Comparison of ENCODE assay signal across 10 cellular contexts in the genomic region with DNA sequence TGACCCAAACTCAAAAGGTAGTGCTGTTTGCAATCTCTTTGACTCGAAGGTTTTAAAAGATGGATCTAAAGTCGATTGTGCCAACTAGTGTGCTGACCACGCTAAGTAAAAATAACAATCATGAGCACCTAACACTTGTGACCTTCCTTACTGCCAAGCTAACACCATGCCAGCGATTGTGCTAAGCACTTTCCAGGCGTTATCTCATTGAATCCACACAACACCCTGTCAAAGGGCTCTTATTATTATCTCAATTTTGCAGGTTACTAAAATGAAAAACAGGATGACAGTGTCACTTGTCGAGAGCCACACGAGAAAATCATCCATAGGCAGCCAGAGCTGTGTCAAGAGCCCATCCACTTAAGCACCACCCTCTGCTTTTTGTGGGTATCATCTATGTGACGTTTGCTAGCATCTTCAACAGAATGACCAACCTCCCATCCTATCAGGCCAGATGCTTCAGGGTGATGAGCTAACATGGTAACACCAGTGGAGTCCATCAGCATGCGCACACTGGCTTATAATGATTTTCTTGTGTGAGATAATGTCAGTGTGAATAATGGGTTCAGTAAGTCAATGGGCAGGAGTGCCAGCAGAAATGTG. TPM values are rescaled to one million over a fixed set of nuclear protein-coding genes. Genes with fewer than 3 reads are reported as not detected.
DNase-seq lines count a peak whose midpoint lies in the region; ATAC-seq and TF ChIP-seq lines count a peak whose summit lies in the region.
"Had no signal": no experiment of that assay in that cellular context is flagged by ENCODE, and none has a peak within 500 bp of the region (broad histone marks: within the 10 kb centered on the region; RNA-seq: fewer than 3 reads in every experiment).

No MANE protein-coding gene starts in this region.

- no peak for DNase-seq in T-helper 1 cell
- DNase-seq in Panc1 (ENCODE audit: low read depth, low spot score) = no peak
- DNase-seq in endothelial cell (ENCODE audit: low spot score) = no peak
- no peak for DNase-seq in spleen
- no peak for DNase-seq in middle frontal gyrus (ENCODE audit: extremely low spot score, low spot score)
- no peak for DNase-seq in GM20000 (ENCODE audit: low spot score)
- no peak for DNase-seq in AG08396 (ENCODE audit: low spot score)
- DNase-seq: activated CD4-positive, alpha-beta T cell treated with anti-CD3 and anti-CD28 coated beads for 48 hours had no signal

- H3K4me1 ChIP-seq in Panc1 (ENCODE audit: control insufficient read depth, insufficient read depth, low read length) (peaks cover 35% of the 10 kb centered on the region), spleen (peaks cover 0 to 43% (median 27%) of the 10 kb centered on the region in 6 donors)

- H3K4me1 Mint-ChIP-seq in T-helper 1 cell treated with Interleukin-12 subunit alpha and Interleukin-12 subunit beta and Interleukin-4 antibody, amounts not matched to agents 30 μg/mL and 1 μg/mL, for 36 hours (ENCODE audit: low read depth) = peaks cover 13% of the 10 kb centered on the region
- H3K4me1 Mint-ChIP-seq in endothelial cell (ENCODE audit: unreplicated experiment) = peaks cover 5% of the 10 kb centered on the region

- CTCF ChIA-PET in Panc1 (lab: Charles Lee) = interaction anchor here (0.6 to 0.7 kb wide), 2 partner anchors 98 to 476 kb away, joined by 3 to 5 read pairs; no protein-coding TSS in a partner anchor

- no peaks in the 10 kb centered on the region for H3K9me3 Mint-ChIP-seq in T-helper 1 cell treated with Interleukin-12 subunit alpha and Interleukin-12 subunit beta and Interleukin-4 antibody, amounts not matched to agents 30 μg/mL and 1 μg/mL, for 36 hours
- no peaks in the 10 kb centered on the region for H3K9me3 Mint-ChIP-seq in endothelial cell (ENCODE audit: unreplicated experiment)

- in situ Hi-C loops in Panc1 (cut with HindIII; ENCODE audit: low pct_unique_long_range_greater_than_20kb, low sequenced_read_pairs) = no loop called here

- no peak for TF ChIP-seq CTCF in Panc1 (IDR thresholded peaks at IDR 0.05)
- TF ChIP-seq CTCF in endothelial cell (IDR thresholded peaks at IDR 0.05; ENCODE audit: unreplicated experiment) = no peak
- no peak for TF ChIP-seq CTCF in spleen (IDR thresholded peaks at IDR 0.05 in 8 of 11, conservative IDR thresholded peaks at IDR 0.05 in 3 of 11)
- no peak for TF ChIP-seq CTCF in GM20000 (IDR thresholded peaks at IDR 0.05; ENCODE audit: extremely low read depth, missing control alignments)

- intact Hi-C loops in Panc1 (cut with micrococcal nuclease; ENCODE audit: unreplicated experiment) (loop anchor here (10.0 kb wide), 1 partner anchor 93 kb away; no protein-coding TSS in a partner anchor), spleen (cut with DNase I; ENCODE audit: low total_unique reads) (no loop called here)

- ATAC-seq in Panc1 = no peak

- BruUV-seq in Panc1 (replicated peaks; lab: Mats Ljungman, UMichigan) = no TSS peak

- H3K9me3 ChIP-seq in Panc1 (ENCODE audit: control insufficient read depth, insufficient read depth, low read depth, low read length) (no peaks in the 10 kb centered on the region), spleen (no peaks in the 10 kb centered on the region)

- no peak for TF ChIP-seq POLR2A in spleen (IDR thresholded peaks at IDR 0.05)

- POLR2A ChIA-PET in Panc1 (lab: Charles Lee) = interaction anchor here (1.5 kb wide), 1 partner anchor 20 kb away, joined by 4 read pairs; no protein-coding TSS in a partner anchor

- peaks cover 13% of the 10 kb centered on the region for H3K27me3 Mint-ChIP-seq in T-helper 1 cell treated with Interleukin-12 subunit alpha and Interleukin-12 subunit beta and Interleukin-4 antibody, amounts not matched to agents 30 μg/mL and 1 μg/mL, for 36 hours (ENCODE audit: low read depth)
- H3K27me3 Mint-ChIP-seq in endothelial cell (ENCODE audit: unreplicated experiment) = peaks cover 2% of the 10 kb centered on the region

- H3K36me3 ChIP-seq in Panc1 (ENCODE audit: control insufficient read depth, insufficient read depth, low read length) = no peaks in the 10 kb centered on the region
- H3K36me3 ChIP-seq in spleen = no peaks in the 10 kb centered on the region
- H3K36me3 ChIP-seq: cardiac muscle cell had no signal

- no peaks in the 10 kb centered on the region for H3K27me3 ChIP-seq in Panc1 (ENCODE audit: control insufficient read depth, insufficient read depth, low read length)
- peaks cover 0 to 4% (median 0%) of the 10 kb centered on the region in 7 donors for H3K27me3 ChIP-seq in spleen (replicated peaks in 1 of 7)

- H3K4me3 ChIP-seq in Panc1 (ENCODE audit: low read depth in 2 of 2, low read length in 2 of 2) (peak overlapping the region; percentile 61 to 78), spleen (peak overlapping the region in 4 of 8 donors; percentile 48 to 75 (median 54))
- H3K4me3 ChIP-seq: cardiac muscle cell had no signal

- H3K27ac ChIP-seq in Panc1 (ENCODE audit: low read length) = peak overlapping the region; percentile 74
- H3K27ac ChIP-seq in spleen = peak overlapping the region in 7 of 8 donors; percentile 60 to 93 (median 90)
- H3K27ac ChIP-seq: cardiac muscle cell had no signal

- no peaks in the 10 kb centered on the region for H3K36me3 Mint-ChIP-seq in T-helper 1 cell treated with Interleukin-12 subunit alpha and Interleukin-12 subunit beta and Interleukin-4 antibody, amounts not matched to agents 30 μg/mL and 1 μg/mL, for 36 hours (ENCODE audit: low read depth)
- H3K36me3 Mint-ChIP-seq in endothelial cell (ENCODE audit: low read depth, unreplicated experiment) = no peaks in the 10 kb centered on the region

- peak overlapping the region; percentile 80 for H3K4me3 Mint-ChIP-seq in T-helper 1 cell treated with Interleukin-12 subunit alpha and Interleukin-12 subunit beta and Interleukin-4 antibody, amounts not matched to agents 30 μg/mL and 1 μg/mL, for 36 hours
- peak overlapping the region; percentile 81 for H3K4me3 Mint-ChIP-seq in endothelial cell (ENCODE audit: unreplicated experiment)

- peak overlapping the region; percentile 80 for H3K27ac Mint-ChIP-seq in T-helper 1 cell treated with Interleukin-12 subunit alpha and Interleukin-12 subunit beta and Interleukin-4 antibody, amounts not matched to agents 30 μg/mL and 1 μg/mL, for 36 hours
- H3K27ac Mint-ChIP-seq in endothelial cell (ENCODE audit: unreplicated experiment) = no peak overlapping the region

- 31 to 57% (median 47%) methylated on average over 9 of the region's 9 CpGs for WGBS in spleen, 5 donors

RNA-seq across cellular contexts. Expression of a gene that starts 0.9 kb away (rescaled TPM):
- total RNA-seq in Panc1 (2021; ENCODE audit: unreplicated experiment) = 8.2 TPM
- 2.9 TPM for polyA plus RNA-seq in Panc1 (2012; ENCODE audit: insufficient read length)
- total RNA-seq in endothelial cell (ENCODE audit: unreplicated experiment) = 0.90 TPM
- total RNA-seq in spleen = 10 to 100 TPM; 22.1 to 40.3 (median 36.1) TPM
- 1 to 10 TPM; 7.4 to 8.4 (median 7.9) TPM for polyA plus RNA-seq in spleen
- polyA plus RNA-seq: cardiac muscle cell had no signal

RNA-seq across cellular contexts. Expression of a gene that starts 10.9 kb away (rescaled TPM):
- total RNA-seq in Panc1 (2021; ENCODE audit: unreplicated experiment) = 179 TPM
- 131 TPM for polyA plus RNA-seq in Panc1 (2012; ENCODE audit: insufficient read length)
- 28.5 TPM for total RNA-seq in endothelial cell (ENCODE audit: unreplicated experiment)
- total RNA-seq in spleen = 10 to 100 TPM; 32.0 to 54.4 (median 39.3) TPM
- 10 to 100 TPM; 34.0 to 42.7 (median 38.8) TPM for polyA plus RNA-seq in spleen

RNA-seq across cellular contexts. Expression of a gene that starts 53.5 kb away (rescaled TPM):
- total RNA-seq in Panc1 (2021; ENCODE audit: unreplicated experiment) (89.3 TPM), endothelial cell (ENCODE audit: unreplicated experiment) (11.3 TPM), spleen (100 to 1,000 TPM in 3 of 7 donors, 10 to 100 TPM in 4; 76.5 to 122 (median 90.7) TPM)
- 47.3 TPM for polyA plus RNA-seq in Panc1 (2012; ENCODE audit: insufficient read length)
- 10 to 100 TPM; 24.3 to 45.9 (median 31.8) TPM for polyA plus RNA-seq in spleen
